ENCODE assay signal across 28 cellular contexts in the genomic region with DNA sequence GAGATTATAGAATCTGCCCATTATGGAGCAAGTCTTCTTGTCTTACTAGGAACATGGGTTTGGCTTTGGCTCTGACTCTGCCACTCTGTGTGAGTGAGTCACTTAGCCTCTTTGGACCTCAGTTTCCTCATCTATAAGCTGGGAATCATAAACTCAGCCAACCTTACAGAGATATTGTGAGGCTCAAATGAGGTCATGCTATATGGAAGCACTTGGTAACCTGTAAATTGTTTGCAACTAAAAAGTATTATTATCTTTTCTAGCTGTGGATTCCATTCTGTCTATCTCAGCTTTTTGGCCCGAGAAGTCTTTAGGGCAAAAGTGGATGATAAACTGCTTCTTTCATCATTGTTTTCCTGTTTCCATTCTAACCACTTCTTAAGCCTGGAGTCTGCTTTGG.
DNase-seq lines count a peak whose midpoint lies in the region; ATAC-seq, FAIRE-seq and TF ChIP-seq lines count a peak whose summit lies in the region.
"Had no signal": no experiment of that assay in that cellular context is flagged by ENCODE, and none has a peak within 500 bp of the region (broad histone marks: within the 10 kb centered on the region; RNA-seq: fewer than 3 reads in every experiment).

No MANE protein-coding gene starts in this region.

- H4K5ac ChIP-seq in IMR-90 (ENCODE audit: low read depth, low read length), result no peak overlapping the region

- H3K9me2 ChIP-seq in hepatocyte (replicated peaks; ENCODE audit: insufficient read depth) (no peaks in the 10 kb centered on the region), OCI-LY7 (ENCODE audit: insufficient read depth, low read length) (no peaks in the 10 kb centered on the region)

- H3K23ac ChIP-seq in IMR-90 (ENCODE audit: low read depth, low read length), result no peak overlapping the region

- in situ Hi-C loops in IMR-90 (cut with MboI; ENCODE audit: low sequenced_read_pairs), result no loop called here

- no CpG with 5 or more reads among the region's 1 CpG for WGBS in IMR-90 (ENCODE audit: extremely low coverage in 2 of 2, insufficient read length in 1 of 2), 2 experiments
- 70% methylated on average over 1 of the region's 1 CpG for WGBS in hepatocyte (ENCODE audit: low lambda C conversion rate, missing lambda C conversion rate)
- WGBS in pancreas, 2 donors, result 63 to 73% methylated on average over 1 of the region's 1 CpG

- H3K9me3 ChIP-seq in IMR-90 (ENCODE audit: control insufficient read depth, insufficient read depth, low read length) (no peaks in the 10 kb centered on the region), colonic mucosa (no peaks in the 10 kb centered on the region), hepatocyte (ENCODE audit: low read depth) (no peaks in the 10 kb centered on the region), pancreas (no peaks in the 10 kb centered on the region), OCI-LY7 (ENCODE audit: low read length) (no peaks in the 10 kb centered on the region)
- H3K9me3 ChIP-seq: BLaER1, HAP-1 had no signal

- no peak overlapping the region; the same call in 1 of the 2 replicates for H3K14ac ChIP-seq in IMR-90 (replicated peaks; ENCODE audit: low read depth, low read length)

- no peak overlapping the region for H3K4me2 ChIP-seq in IMR-90 (ENCODE audit: low read depth, low read length)
- no peak overlapping the region for H3K4me2 ChIP-seq in hepatocyte
- H3K4me2 ChIP-seq in OCI-LY7 (ENCODE audit: low read length), result no peak overlapping the region
- H3K4me2 ChIP-seq: BLaER1 had no signal

- ATAC-seq in IMR-90 (ENCODE audit: low read depth) (no peak), pancreas (no peak)

- dilution Hi-C loops in IMR-90 (cut with HindIII; ENCODE audit: low sequenced_read_pairs, unreplicated experiment), result no loop called here

- H3K4me3 ChIP-seq in IMR-90 (ENCODE audit: insufficient read depth, low read depth, low read length) (no peak overlapping the region), colonic mucosa (no peak overlapping the region), hepatocyte (no peak overlapping the region), pancreas (no peak overlapping the region), OCI-LY7 (ENCODE audit: low read depth, low read length, poor library complexity, severe bottlenecking) (no peak overlapping the region)
- H3K4me3 ChIP-seq: BLaER1, HAP-1, SK-N-MC had no signal

- H4K8ac ChIP-seq in IMR-90 (ENCODE audit: low read depth in 2 of 2, low read length in 2 of 2), result no peak overlapping the region

- H3K27ac ChIP-seq in IMR-90 (ENCODE audit: insufficient read depth, low read length), result no peak overlapping the region
- H3K27ac ChIP-seq in colonic mucosa, result peak overlapping the region; percentile 88
- H3K27ac ChIP-seq in hepatocyte, result peak overlapping the region; percentile 86
- H3K27ac ChIP-seq in pancreas, result peak overlapping the region; percentile 56 to 84 (median 76)
- H3K27ac ChIP-seq in OCI-LY7 (ENCODE audit: low read depth, low read length, poor library complexity, severe bottlenecking), result no peak overlapping the region
- H3K27ac ChIP-seq: BLaER1, HL-60, RWPE1, SK-N-MC had no signal

- TF ChIP-seq CTCF in IMR-90 (conservative IDR thresholded peaks at IDR 0.05; ENCODE audit: low read depth, low read length), result no peak
- no peak for TF ChIP-seq CTCF in colonic mucosa (IDR thresholded peaks at IDR 0.05)
- no peak for TF ChIP-seq CTCF in hepatocyte (IDR thresholded peaks at IDR 0.05; ENCODE audit: poor library complexity)
- no peak for TF ChIP-seq CTCF in pancreas (IDR thresholded peaks at IDR 0.05)
- TF ChIP-seq CTCF in OCI-LY7 (conservative IDR thresholded peaks at IDR 0.05; ENCODE audit: low read length), result no peak

- no peak overlapping the region for H2BK5ac ChIP-seq in IMR-90 (ENCODE audit: low read depth, low read length, poor library complexity, severe bottlenecking)

- H2AK9ac ChIP-seq in IMR-90 (replicated peaks; ENCODE audit: low read depth, low read length, poor library complexity), result no peak overlapping the region

- no peak for FAIRE-seq in pancreas (lab: Jason Lieb, UNC)
- FAIRE-seq: A204.1, GM18507 had no signal

- no peak overlapping the region for H3K56ac ChIP-seq in IMR-90 (ENCODE audit: extremely low read depth, insufficient read depth, low read length)

- no peak overlapping the region for H2AFZ ChIP-seq in IMR-90 (replicated peaks; ENCODE audit: low read length, poor library complexity)
- H2AFZ ChIP-seq in hepatocyte, result no peak overlapping the region
- H2AFZ ChIP-seq in OCI-LY7 (ENCODE audit: low read length), result no peak overlapping the region

- DNase-seq in IMR-90, result peak; percentile 45
- no peak for DNase-seq in colonic mucosa
- no peak for DNase-seq in hepatocyte (ENCODE audit: low spot score)
- no peak for DNase-seq in pancreas
- no peak for DNase-seq in dedifferentiated amniotic fluid mesenchymal stem cell (ENCODE audit: extremely low spot score)
- no peak for DNase-seq in OCI-LY7 (ENCODE audit: low spot score)
- no peak for DNase-seq in HCEC 1CT
- DNase-seq in SHP77 treated with DMSO at 0.1 percent for 48 hours (lab: John Stamatoyannopoulos, UW), result no peak
- DNase-seq: CD4-positive, CD25-positive, alpha-beta regulatory T cell; DMS53; GOT3; Karpas-422; MV-4-11; NCI-H1105; NCI-H1436 treated with DMSO at 0.1 percent for 48 hours; NCI-H187 treated with DMSO at 0.1 percent for 48 hours; NCI-H446 treated with DMSO at 0.1 percent for 48 hours; NCI-H526; NCI-H82; NK-92 treated with Interleukin-12 subunit alpha and Interleukin-12 subunit beta, amount 100 ng/mL, for 24 hours; SHP77 had no signal

- no peak overlapping the region for H3K4ac ChIP-seq in IMR-90 (ENCODE audit: low read depth, low read length)

- H4K91ac ChIP-seq in IMR-90 (ENCODE audit: insufficient read depth, low read depth, low read length), result no peak overlapping the region

- H3K18ac ChIP-seq in IMR-90 (ENCODE audit: low read depth, low read length), result no peak overlapping the region

- POLR2A ChIA-PET in IMR-90 (lab: Charles Lee; ENCODE audit: unreplicated experiment) (no interaction called here), OCI-LY7 (lab: Charles Lee) (interaction anchor here (0.6 kb wide), 1 partner anchor 17 kb away, joined by 3 read pairs; no protein-coding TSS in a partner anchor)

- TF ChIP-seq RAD21 in IMR-90 (IDR thresholded peaks at IDR 0.05; ENCODE audit: low read length), result no peak

- no peak overlapping the region for H2BK20ac ChIP-seq in IMR-90 (ENCODE audit: low read depth, low read length)

- no peak overlapping the region for H2BK120ac ChIP-seq in IMR-90 (ENCODE audit: low read depth, low read length)

- CTCF ChIA-PET in IMR-90 (lab: Yijun Ruan, JAX), result interaction anchor here (0.7 kb wide), 1 partner anchor 214 kb away, joined by 3 read pairs; no protein-coding TSS in a partner anchor
- CTCF ChIA-PET in OCI-LY7 (lab: Charles Lee; ENCODE audit: unreplicated experiment), result no interaction called here

- 0 out of 3 replicates have a peak overlapping the region, but pooled peaks have one; percentile 9 for H2BK15ac ChIP-seq in IMR-90 (ENCODE audit: low read depth, low read length)

- H3K4me1 ChIP-seq in IMR-90 (ENCODE audit: control insufficient read depth, insufficient read depth, low read length) (peaks cover 12% of the 10 kb centered on the region), colonic mucosa (peaks cover 30% of the 10 kb centered on the region), hepatocyte (ENCODE audit: insufficient read depth) (peaks cover 54% of the 10 kb centered on the region), pancreas (peaks cover 43 to 64% (median 52%) of the 10 kb centered on the region in 3 donors), OCI-LY7 (ENCODE audit: insufficient read depth, low read length, poor library complexity, severe bottlenecking) (no peaks in the 10 kb centered on the region)
- H3K4me1 ChIP-seq: HAP-1 had no signal

- H3K36me3 ChIP-seq in IMR-90 (ENCODE audit: control insufficient read depth, insufficient read depth, low read length) (no peaks in the 10 kb centered on the region), colonic mucosa (no peaks in the 10 kb centered on the region), hepatocyte (replicated peaks; ENCODE audit: insufficient read depth, low read depth) (no peaks in the 10 kb centered on the region), pancreas (no peaks in the 10 kb centered on the region), OCI-LY7 (ENCODE audit: insufficient read depth, low read length) (no peaks in the 10 kb centered on the region)
- H3K36me3 ChIP-seq: BLaER1, HAP-1 had no signal

- H3K79me1 ChIP-seq in IMR-90 (ENCODE audit: low read depth in 1 of 2, low read length in 2 of 2), result no peaks in the 10 kb centered on the region

- no peak overlapping the region for H2AK5ac ChIP-seq in IMR-90 (ENCODE audit: low read depth, low read length)

- H3K27me3 ChIP-seq in IMR-90 (ENCODE audit: control insufficient read depth, insufficient read depth, low read length) (no peaks in the 10 kb centered on the region), colonic mucosa (no peaks in the 10 kb centered on the region), hepatocyte (no peaks in the 10 kb centered on the region), pancreas (no peaks in the 10 kb centered on the region)
- H3K27me3 ChIP-seq: BLaER1 had no signal

- H3K9ac ChIP-seq in IMR-90 (ENCODE audit: low read depth, low read length) (no peak overlapping the region), colonic mucosa (ENCODE audit: low read depth in 2 of 2, low read length in 2 of 2) (no peak overlapping the region)
- H3K9ac ChIP-seq: BLaER1 had no signal

- intact Hi-C loops in IMR-90 (cut with micrococcal nuclease) (no loop called here), colonic mucosa (cut with DNase I) (no loop called here), pancreas (cut with DNase I) (no loop called here), OCI-LY7 (cut with micrococcal nuclease; ENCODE audit: unreplicated experiment) (no loop called here)

- no peaks in the 10 kb centered on the region for H3K79me2 ChIP-seq in hepatocyte
- H3K79me2 ChIP-seq in OCI-LY7 (ENCODE audit: insufficient read depth, low read depth, low read length), result no peaks in the 10 kb centered on the region

- peaks cover 14% of the 10 kb centered on the region for H3K9me1 ChIP-seq in IMR-90 (ENCODE audit: insufficient read depth, low read length)

- no peak for TF ChIP-seq POLR2A in IMR-90 (IDR thresholded peaks at IDR 0.05; ENCODE audit: low read depth, low read length)

- BruUV-seq in IMR-90 (replicated peaks; lab: Mats Ljungman, UMichigan) (no TSS peak), OCI-LY7 (replicated peaks; lab: Mats Ljungman, UMichigan) (no TSS peak)

- H4K20me1 ChIP-seq in IMR-90 (ENCODE audit: insufficient read depth, low read length) (no peaks in the 10 kb centered on the region), hepatocyte (ENCODE audit: insufficient read depth, poor library complexity, severe bottlenecking) (no peaks in the 10 kb centered on the region), OCI-LY7 (ENCODE audit: insufficient read depth, low read length) (no peaks in the 10 kb centered on the region)
- H4K20me1 ChIP-seq: BLaER1 had no signal

TF ChIP-seq in IMR-90, 13 proteins besides CTCF, POLR2A, EP300 and RAD21 (continues in another document):
- TF ChIP-seq SMC3 (IDR thresholded peaks at IDR 0.05; ENCODE audit: low read depth, low read length) (no peak), RFX5 (IDR thresholded peaks at IDR 0.05; ENCODE audit: low read depth, low read length) (no peak), BHLHE40 (IDR thresholded peaks at IDR 0.05; ENCODE audit: low read depth, low read length) (no peak), MXI1 (IDR thresholded peaks at IDR 0.05; ENCODE audit: borderline replicate concordance, low read depth, low read length) (no peak), FOS (IDR thresholded peaks at IDR 0.05; ENCODE audit: low read depth, low read length) (no peak), CEBPB (IDR thresholded peaks at IDR 0.05; ENCODE audit: low read depth, low read length) (no peak)

Comparison
In these comparisons a context has a peak if more than half of its experiments do, and no peak if none do; other contexts are left out.
1. H3K27ac ChIP-seq: peak in colonic mucosa (single experiment), hepatocyte (single experiment) and pancreas (4 of 4); none in IMR-90 (single experiment) and OCI-LY7 (single experiment).